In the genomic region with DNA sequence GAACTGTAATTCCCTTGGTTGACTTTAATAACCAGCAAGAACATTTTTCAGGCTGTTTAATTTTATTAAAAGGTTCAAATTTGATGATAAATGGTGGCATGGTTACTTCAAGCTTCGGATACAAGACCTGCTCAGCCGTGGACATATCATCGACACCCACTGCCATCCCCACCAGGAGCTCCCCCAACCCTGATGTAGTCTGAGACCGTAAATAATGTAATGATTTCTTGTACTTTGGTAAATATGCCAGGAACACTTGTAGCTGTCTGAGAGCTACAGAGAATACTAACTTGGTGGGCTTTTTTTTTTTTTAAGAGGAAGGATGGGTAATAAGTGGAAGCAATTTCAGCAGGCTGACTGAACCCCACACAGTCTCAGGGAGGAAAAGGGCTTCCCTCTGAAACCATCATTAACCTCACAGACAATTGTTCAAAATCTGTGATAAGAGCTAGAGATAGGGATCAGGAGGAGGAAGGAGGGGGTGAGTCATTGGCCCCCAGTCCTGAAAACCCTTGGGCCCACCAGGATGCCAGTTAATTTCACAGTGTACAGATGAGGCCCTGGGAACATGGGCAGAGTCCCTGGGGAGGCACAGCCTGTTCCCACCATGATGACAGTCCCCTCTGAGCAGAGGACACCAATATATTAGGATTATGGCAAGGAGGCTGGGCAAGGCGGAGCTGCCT, we compare ENCODE assay signal across 16 cellular contexts. TPM values are rescaled to one million over a fixed set of nuclear protein-coding genes. Genes with fewer than 3 reads are reported as not detected.
DNase-seq lines count a peak whose midpoint lies in the region; ATAC-seq and TF ChIP-seq lines count a peak whose summit lies in the region.
"Had no signal": no experiment of that assay in that cellular context is flagged by ENCODE, and none has a peak within 500 bp of the region (broad histone marks: within the 10 kb centered on the region; RNA-seq: fewer than 3 reads in every experiment).

No MANE protein-coding gene starts in this region.

- peaks cover 7% of the 10 kb centered on the region for H3K36me3 Mint-ChIP-seq in activated CD4-positive, alpha-beta memory T cell treated with anti-CD3 and anti-CD28 coated beads for 36 hours

- peaks cover 5% of the 10 kb centered on the region for H3K9me3 Mint-ChIP-seq in activated CD4-positive, alpha-beta memory T cell treated with anti-CD3 and anti-CD28 coated beads for 36 hours

- no peaks in the 10 kb centered on the region for H3K36me3 ChIP-seq in BE2C
- H3K36me3 ChIP-seq: heart right ventricle, thyroid gland had no signal

- TF ChIP-seq CTCF in BE2C (IDR thresholded peaks at IDR 0.05; ENCODE audit: low read depth, low read length) = no peak

- H3K4me1 ChIP-seq in BE2C = peaks cover 42% of the 10 kb centered on the region

- H3K4me3 Mint-ChIP-seq in activated CD4-positive, alpha-beta memory T cell treated with anti-CD3 and anti-CD28 coated beads for 36 hours = no peak overlapping the region

- no peak overlapping the region for H3K4me3 ChIP-seq in BE2C (ENCODE audit: low read depth, low read length)
- H3K4me3 ChIP-seq: heart right ventricle, thyroid gland had no signal

- H3K27me3 ChIP-seq in BE2C = no peaks in the 10 kb centered on the region
- H3K27me3 ChIP-seq: heart right ventricle, thyroid gland had no signal

- intact Hi-C loops in activated CD4-positive, alpha-beta memory T cell treated with anti-CD3 and anti-CD28 coated beads for 36 hours (cut with micrococcal nuclease) = no loop called here

- DNase-seq in BE2C (peak; percentile 42), DMS 273 (lab: John Stamatoyannopoulos, UW; ENCODE audit: unreplicated experiment) (no peak), cerebellar cortex (ENCODE audit: low spot score) (no peak)
- DNase-seq in activated CD4-positive, alpha-beta memory T cell treated with anti-CD3 and anti-CD28 coated beads for 36 hours = no peak
- DNase-seq: amniotic stem cell; effector CD8-positive, alpha-beta T cell; GDM1; H7; heart right ventricle; NCI-H524 treated with DMSO at 0.1 percent for 48 hours; thyroid gland had no signal

- no peaks in the 10 kb centered on the region for H3K27me3 Mint-ChIP-seq in activated CD4-positive, alpha-beta memory T cell treated with anti-CD3 and anti-CD28 coated beads for 36 hours

- H3K4me1 Mint-ChIP-seq in activated CD4-positive, alpha-beta memory T cell treated with anti-CD3 and anti-CD28 coated beads for 36 hours (ENCODE audit: low read depth) = no peaks in the 10 kb centered on the region

- POLR2A ChIA-PET in activated CD4-positive, alpha-beta memory T cell treated with anti-CD3 and anti-CD28 coated beads for 36 hours (lab: Charles Lee) = no interaction called here

- ATAC-seq in GM19372 (IDR thresholded peaks at IDR 0.05; ENCODE audit: low read depth, unreplicated experiment) (peak; percentile 27), HG02870 (IDR thresholded peaks at IDR 0.05; ENCODE audit: unreplicated experiment) (peak; percentile 14), HG03575 (IDR thresholded peaks at IDR 0.05; ENCODE audit: extremely low read depth, insufficient number of reproducible peaks, low FRiP score, unreplicated experiment) (peak; percentile 6), GM21367 (IDR thresholded peaks at IDR 0.05; ENCODE audit: unreplicated experiment) (no peak)
- ATAC-seq: heart right ventricle had no signal

- no peaks in the 10 kb centered on the region for H3K9me3 ChIP-seq in BE2C
- H3K9me3 ChIP-seq: thyroid gland had no signal

- CTCF ChIA-PET in activated CD4-positive, alpha-beta memory T cell treated with anti-CD3 and anti-CD28 coated beads for 36 hours (lab: Charles Lee) = no interaction called here

- H3K27ac Mint-ChIP-seq in activated CD4-positive, alpha-beta memory T cell treated with anti-CD3 and anti-CD28 coated beads for 36 hours = no peak overlapping the region

RNA-seq across cellular contexts. Expression of a gene that starts 56.0 kb away (rescaled TPM):
- 0.29 TPM for polyA plus RNA-seq in BE2C (2012; ENCODE audit: insufficient read depth, insufficient read length, low read depth)
- not detected for total RNA-seq in activated CD4-positive, alpha-beta memory T cell treated with anti-CD3 and anti-CD28 coated beads for 36 hours
- total RNA-seq: lung microvascular endothelial cell had no signal
